14 cellular contexts compared by ENCODE assay signal in genomic region chr17:3910420-3911270, GRCh38. TPM values are rescaled to one million over a fixed set of nuclear protein-coding genes. Genes with fewer than 3 reads are reported as not detected.
A peak's percentile ranks its signal among the peaks of the same experiment; 100 is the strongest.
DNase-seq lines count a peak whose midpoint lies in the region; ATAC-seq and TF ChIP-seq lines count a peak whose summit lies in the region.
"Had no signal": no experiment of that assay in that cellular context is flagged by ENCODE, and none has a peak within 500 bp of the region (broad histone marks: within the 10 kb centered on the region; RNA-seq: fewer than 3 reads in every experiment).

No MANE protein-coding gene starts in this region.

- H3K36me3 Mint-ChIP-seq in activated naive CD4-positive, alpha-beta T cell treated with anti-CD3 and anti-CD28 coated beads, Interleukin-2, amount 10 ng/mL, durations not matched to agents 7 days and 5 days = no peaks in the 10 kb centered on the region
- H3K36me3 Mint-ChIP-seq in central memory CD8-positive, alpha-beta T cell (ENCODE audit: insufficient read depth) = peaks cover 15% of the 10 kb centered on the region
- H3K36me3 Mint-ChIP-seq in stimulated activated naive B cell treated with anti-CD40 and anti-IgM and Interleukin-4, amounts not matched to agents 10 μg/mL and 1 μg/mL and 100 μg/mL, for 72 hours = peaks cover 26 to 54% of the 10 kb centered on the region in 2 donors
- H3K36me3 Mint-ChIP-seq in chondrocyte (ENCODE audit: low read depth) = no peaks in the 10 kb centered on the region

- H3K4me2 ChIP-seq in OCI-LY3 (ENCODE audit: low read length) = peak overlapping the region; percentile 56
- H3K4me2 ChIP-seq: KMS-11 had no signal

- H3K4me3 Mint-ChIP-seq in activated naive CD4-positive, alpha-beta T cell treated with anti-CD3 and anti-CD28 coated beads, Interleukin-2, amount 10 ng/mL, durations not matched to agents 7 days and 5 days = peak overlapping the region; percentile 41
- H3K4me3 Mint-ChIP-seq in central memory CD8-positive, alpha-beta T cell = peak overlapping the region; percentile 61
- H3K4me3 Mint-ChIP-seq in stimulated activated naive B cell treated with anti-CD40 and anti-IgM and Interleukin-4, amounts not matched to agents 10 μg/mL and 1 μg/mL and 100 μg/mL, for 72 hours = peak overlapping the region; percentile 68 to 75
- H3K4me3 Mint-ChIP-seq in chondrocyte (ENCODE audit: unreplicated experiment) = no peak overlapping the region

- H3K9me3 Mint-ChIP-seq in activated naive CD4-positive, alpha-beta T cell treated with anti-CD3 and anti-CD28 coated beads, Interleukin-2, amount 10 ng/mL, durations not matched to agents 7 days and 5 days = no peaks in the 10 kb centered on the region
- H3K9me3 Mint-ChIP-seq in central memory CD8-positive, alpha-beta T cell = no peaks in the 10 kb centered on the region
- H3K9me3 Mint-ChIP-seq in stimulated activated naive B cell treated with anti-CD40 and anti-IgM and Interleukin-4, amounts not matched to agents 10 μg/mL and 1 μg/mL and 100 μg/mL, for 72 hours = peaks cover 0 to 4% of the 10 kb centered on the region in 2 donors
- H3K9me3 Mint-ChIP-seq in chondrocyte (ENCODE audit: low read depth) = no peaks in the 10 kb centered on the region

- no peak for ATAC-seq in central memory CD8-positive, alpha-beta T cell (replicated peaks; ENCODE audit: extremely low read depth, poor library complexity, severe bottlenecking)
- peak in 1 of 2 donors; percentile 1 for ATAC-seq in stimulated activated naive B cell treated with anti-CD40 and anti-IgM and Interleukin-4, amounts not matched to agents 10 μg/mL and 1 μg/mL and 100 μg/mL, for 72 hours (replicated peaks)
- ATAC-seq in GM21515 (IDR thresholded peaks at IDR 0.05; ENCODE audit: unreplicated experiment) = no peak

- H3K9me3 ChIP-seq in OCI-LY3 (ENCODE audit: insufficient read depth, low read length) = no peaks in the 10 kb centered on the region
- H3K9me3 ChIP-seq: heart right ventricle, suprapubic skin had no signal

- no peaks in the 10 kb centered on the region for H3K79me2 ChIP-seq in OCI-LY3 (ENCODE audit: low read length)

- no peak overlapping the region for H2AFZ ChIP-seq in OCI-LY3 (ENCODE audit: low read depth, low read length)
- H2AFZ ChIP-seq: GM23248 had no signal

- no peaks in the 10 kb centered on the region for H3K36me3 ChIP-seq in OCI-LY3 (replicated peaks; ENCODE audit: low read depth, low read length)
- H3K36me3 ChIP-seq: heart right ventricle, suprapubic skin had no signal

- no peak for DNase-seq in activated naive CD4-positive, alpha-beta T cell treated with anti-CD3 and anti-CD28 coated beads, Interleukin-2, amount 10 ng/mL, durations not matched to agents 7 days and 5 days
- DNase-seq in activated naive CD4-positive, alpha-beta T cell (lab: John Stamatoyannopoulos, UW) = no peak
- no peak for DNase-seq in central memory CD8-positive, alpha-beta T cell (ENCODE audit: low spot score in 2 of 2)
- no peak for DNase-seq in stimulated activated naive B cell treated with anti-CD40 and anti-IgM and Interleukin-4, amounts not matched to agents 10 μg/mL and 1 μg/mL and 100 μg/mL, for 72 hours
- DNase-seq in NCI-H2171 (lab: John Stamatoyannopoulos, UW) = no peak
- no peak for DNase-seq in chondrocyte (ENCODE audit: low spot score)
- DNase-seq: GM23248, heart right ventricle, NCI-H1436 had no signal

- H3K4me1 Mint-ChIP-seq in activated naive CD4-positive, alpha-beta T cell treated with anti-CD3 and anti-CD28 coated beads, Interleukin-2, amount 10 ng/mL, durations not matched to agents 7 days and 5 days = peaks cover 45% of the 10 kb centered on the region
- peaks cover 33% of the 10 kb centered on the region for H3K4me1 Mint-ChIP-seq in central memory CD8-positive, alpha-beta T cell
- H3K4me1 Mint-ChIP-seq in stimulated activated naive B cell treated with anti-CD40 and anti-IgM and Interleukin-4, amounts not matched to agents 10 μg/mL and 1 μg/mL and 100 μg/mL, for 72 hours = peaks cover 61 to 89% of the 10 kb centered on the region in 2 donors
- no peaks in the 10 kb centered on the region for H3K4me1 Mint-ChIP-seq in chondrocyte (ENCODE audit: low read depth)

- CTCF ChIA-PET in activated naive CD4-positive, alpha-beta T cell treated with anti-CD3 and anti-CD28 coated beads, Interleukin-2, amount 10 ng/mL, durations not matched to agents 7 days and 5 days (lab: Charles Lee) = interaction anchor here (1.0 to 7.2 kb wide), 4 partner anchors 8 to 106 kb away, joined by 3 to 128 read pairs (median 6); partner anchors contain the start of gene NCBP3

- H3K27me3 Mint-ChIP-seq in activated naive CD4-positive, alpha-beta T cell treated with anti-CD3 and anti-CD28 coated beads, Interleukin-2, amount 10 ng/mL, durations not matched to agents 7 days and 5 days = peaks cover 27% of the 10 kb centered on the region
- no peaks in the 10 kb centered on the region for H3K27me3 Mint-ChIP-seq in central memory CD8-positive, alpha-beta T cell
- H3K27me3 Mint-ChIP-seq in stimulated activated naive B cell treated with anti-CD40 and anti-IgM and Interleukin-4, amounts not matched to agents 10 μg/mL and 1 μg/mL and 100 μg/mL, for 72 hours = no peaks in the 10 kb centered on the region
- no peaks in the 10 kb centered on the region for H3K27me3 Mint-ChIP-seq in chondrocyte (ENCODE audit: low read depth)

- H3K27ac ChIP-seq in OCI-LY3 (ENCODE audit: low read length) = peak overlapping the region; percentile 70
- H3K27ac ChIP-seq: GM23248, KMS-11, suprapubic skin had no signal

- H3K27me3 ChIP-seq in OCI-LY3 (ENCODE audit: low read depth, low read length) = no peaks in the 10 kb centered on the region
- H3K27me3 ChIP-seq: heart right ventricle, suprapubic skin had no signal

- no peak for TF ChIP-seq CTCF in OCI-LY3 (IDR thresholded peaks at IDR 0.05; ENCODE audit: low read depth, low read length)
- TF ChIP-seq CTCF in chondrocyte (IDR thresholded peaks at IDR 0.05) = no peak

- H3K4me1 ChIP-seq in OCI-LY3 (ENCODE audit: low read length) = peaks cover 39% of the 10 kb centered on the region

- H3K9ac ChIP-seq in OCI-LY3 (ENCODE audit: low read length) = peak overlapping the region; percentile 16; the same call in 1 of the 2 replicates
- H3K9ac ChIP-seq: GM23248, KMS-11 had no signal

- no peaks in the 10 kb centered on the region for H4K20me1 ChIP-seq in OCI-LY3 (ENCODE audit: insufficient read depth, low read length)

- H3K27ac Mint-ChIP-seq in activated naive CD4-positive, alpha-beta T cell treated with anti-CD3 and anti-CD28 coated beads, Interleukin-2, amount 10 ng/mL, durations not matched to agents 7 days and 5 days = peak overlapping the region; percentile 87
- H3K27ac Mint-ChIP-seq in central memory CD8-positive, alpha-beta T cell (ENCODE audit: low read depth) = peak overlapping the region; percentile 88
- H3K27ac Mint-ChIP-seq in stimulated activated naive B cell treated with anti-CD40 and anti-IgM and Interleukin-4, amounts not matched to agents 10 μg/mL and 1 μg/mL and 100 μg/mL, for 72 hours = peak overlapping the region; percentile 93
- no peak overlapping the region for H3K27ac Mint-ChIP-seq in chondrocyte (ENCODE audit: unreplicated experiment)

- H3K4me3 ChIP-seq in OCI-LY3 (ENCODE audit: low read length) = peak overlapping the region; percentile 52
- H3K4me3 ChIP-seq: GM23248, heart right ventricle, suprapubic skin had no signal

RNA-seq across cellular contexts. Expression of gene P2RX1, which starts 5.6 kb away (rescaled TPM):
- total RNA-seq in chondrocyte = not detected in 3 replicates
- total RNA-seq: GM23248, RPMI7951 had no signal

RNA-seq across cellular contexts. Expression of gene CAMKK1, which starts 17.8 kb away (rescaled TPM):
- 5.0 to 8.0 TPM (median 5.1 TPM) in 3 replicates for total RNA-seq in chondrocyte

RNA-seq across cellular contexts. Expression of gene ATP2A3, which starts 53.6 kb away (rescaled TPM):
- total RNA-seq in chondrocyte = 0.53 to 1.7 TPM (median 1.5 TPM) in 3 replicates
